ENCODE assay signal across 8 cellular contexts in genomic region chr2:113818382-113818951, GRCh38.
DNase-seq lines count a peak whose midpoint lies in the region; ATAC-seq and TF ChIP-seq lines count a peak whose summit lies in the region.

No MANE protein-coding gene starts in this region.

- H3K9me2 ChIP-seq in SK-N-SH = no peaks in the 10 kb centered on the region

- peaks cover 0 to 9% of the 10 kb centered on the region in 2 experiments; a peak in 1 of 4 replicates for H3K4me1 ChIP-seq in SK-N-SH (ENCODE audit: control insufficient read depth in 1 of 2, insufficient read depth in 2 of 2, low read depth in 1 of 2, low read length in 1 of 2)

- POLR2A ChIA-PET in SK-N-SH (lab: Yijun Ruan, JAX) = no interaction called here

- H3K27ac ChIP-seq in SK-N-SH (ENCODE audit: low read depth in 2 of 2, low read length in 1 of 2) = peak overlapping the region; percentile 61 to 80; a peak in 3 of 4 replicates

- H3K79me2 ChIP-seq in SK-N-SH (ENCODE audit: insufficient read depth) = no peaks in the 10 kb centered on the region

- H3K9me3 ChIP-seq in SK-N-SH = no peaks in the 10 kb centered on the region

- H3K4me3 ChIP-seq in SK-N-SH (ENCODE audit: low read depth in 2 of 2, low read length in 1 of 2) = peak overlapping the region; percentile 5 to 24; a peak in 2 of 4 replicates

- TF ChIP-seq RAD21 in SK-N-SH (IDR thresholded peaks at IDR 0.05; ENCODE audit: low read length) = no peak

- 26% methylated on average over 10 of the region's 10 CpGs for WGBS in SK-N-SH (ENCODE audit: low lambda C conversion rate)

- CTCF ChIA-PET in SK-N-SH (lab: Yijun Ruan, JAX) = no interaction called here

- no peak for TF ChIP-seq CTCF in SK-N-SH (IDR thresholded peaks at IDR 0.05)

- H3K9ac ChIP-seq in SK-N-SH = peak overlapping the region; percentile 50; the same call in 1 of the 2 replicates

- peaks cover 12% of the 10 kb centered on the region for H3F3A ChIP-seq in SK-N-SH (replicated peaks; ENCODE audit: insufficient read depth)

- peak overlapping the region; percentile 84 for H2AFZ ChIP-seq in SK-N-SH (ENCODE audit: low read depth)

- H4K20me1 ChIP-seq in SK-N-SH (ENCODE audit: insufficient read depth) = no peaks in the 10 kb centered on the region

- peak in 1 of 2 experiments; percentile 76; a peak in 2 of 4 replicates for TF ChIP-seq EP300 in SK-N-SH (IDR thresholded peaks at IDR 0.05; ENCODE audit: borderline replicate concordance in 1 of 2, low read depth in 1 of 2, low read length in 1 of 2)

- no peaks in the 10 kb centered on the region for H3K27me3 ChIP-seq in SK-N-SH (ENCODE audit: insufficient read depth)

- no peak for ATAC-seq in stimulated activated naive CD8-positive, alpha-beta T cell treated with anti-CD3 and anti-CD28 coated beads, Interleukin-15, Interleukin-2, amounts not matched to agents 100 U/mL and 50 U/mL, for 24 hours

- DNase-seq in GM03348 (ENCODE audit: low spot score) = peak; percentile 95
- DNase-seq in SK-N-SH = peak; percentile 12
- DNase-seq in glomerular visceral epithelial cell (ENCODE audit: extremely low spot score) = peak; percentile 100
- DNase-seq in pulmonary artery endothelial cell (ENCODE audit: low read depth, low spot score) = peak; percentile 80
- DNase-seq in NAMALWA (ENCODE audit: low spot score) = no peak
- DNase-seq in superior temporal gyrus (ENCODE audit: extremely low spot score) = no peak
- DNase-seq in stimulated activated CD4-positive, alpha-beta T cell treated with anti-CD3 and anti-CD28 coated beads, Interleukin-4, amount 100 ng/mL, for 1 hour = no peak
- DNase-seq in stimulated activated naive CD8-positive, alpha-beta T cell treated with anti-CD3 and anti-CD28 coated beads, Interleukin-15, Interleukin-2, amounts not matched to agents 100 U/mL and 50 U/mL, for 24 hours = no peak

- H3K4me2 ChIP-seq in SK-N-SH = peak overlapping the region; percentile 65

- no peaks in the 10 kb centered on the region for H3K36me3 ChIP-seq in SK-N-SH (replicated peaks in 1 of 2; ENCODE audit: control insufficient read depth in 1 of 2, insufficient read depth in 2 of 2, low read length in 1 of 2)

TF ChIP-seq in SK-N-SH, 30 proteins besides CTCF, POLR2A, EP300 and RAD21 (continues in another document):
- peak; percentile 90 for TF ChIP-seq MAX (IDR thresholded peaks at IDR 0.05; ENCODE audit: low read depth)
- peak; percentile 12; the same call in 1 of the 2 replicates for TF ChIP-seq TAF1 (IDR thresholded peaks at IDR 0.05; ENCODE audit: borderline replicate concordance, low read depth, low read length)
- no peak for TF ChIP-seq IRF3 (IDR thresholded peaks at IDR 0.05; ENCODE audit: low read depth, low read length)
- peak; percentile 96 for TF ChIP-seq JUND (IDR thresholded peaks at IDR 0.05)
- TF ChIP-seq ELF1 (IDR thresholded peaks at IDR 0.05) = no peak
- no peak for TF ChIP-seq RFX5 (IDR thresholded peaks at IDR 0.05; ENCODE audit: low read length)
- TF ChIP-seq SIN3A (IDR thresholded peaks at IDR 0.05; ENCODE audit: borderline replicate concordance, low read depth, low read length) = 0 out of 2 replicates have a peak, but pooled peaks have one; percentile 39
- no peak for TF ChIP-seq NRF1 (IDR thresholded peaks at IDR 0.05; ENCODE audit: low read depth, low read length)
- TF ChIP-seq RCOR1 (IDR thresholded peaks at IDR 0.05; ENCODE audit: low read length) = no peak
- TF ChIP-seq GATA2 (CRISPR knock-in tag; IDR thresholded peaks at IDR 0.05) = no peak
- TF ChIP-seq REST (IDR thresholded peaks at IDR 0.05; ENCODE audit: low read depth, low read length) = no peak
- no peak for TF ChIP-seq USF2 (IDR thresholded peaks at IDR 0.05; ENCODE audit: borderline replicate concordance, low read depth, low read length)
- peak; percentile 62; the same call in 1 of the 2 replicates for TF ChIP-seq RXRA (IDR thresholded peaks at IDR 0.05; ENCODE audit: borderline replicate concordance, low read depth)
- TF ChIP-seq MXI1 (IDR thresholded peaks at IDR 0.05; ENCODE audit: low read depth, low read length) = no peak
- no peak for TF ChIP-seq FOXJ3 (CRISPR knock-in tag; IDR thresholded peaks at IDR 0.05)
- no peak for TF ChIP-seq SMC3 (IDR thresholded peaks at IDR 0.05; ENCODE audit: low read depth, low read length)
- peak; percentile 51; the same call in 1 of the 2 replicates for TF ChIP-seq PBX3 (IDR thresholded peaks at IDR 0.05)
- no peak for TF ChIP-seq EZH2phosphoT487 (IDR thresholded peaks at IDR 0.05; ENCODE audit: borderline replicate concordance, low read depth)
- no peak for TF ChIP-seq CHD2 (IDR thresholded peaks at IDR 0.05; ENCODE audit: low read length, partially characterized antibody)
- TF ChIP-seq NFIC (IDR thresholded peaks at IDR 0.05; ENCODE audit: borderline replicate concordance) = peak; percentile 90
- peak; percentile 77 for TF ChIP-seq TCF12 (IDR thresholded peaks at IDR 0.05)
- TF ChIP-seq USF1 (IDR thresholded peaks at IDR 0.05; ENCODE audit: borderline replicate concordance, low read depth) = no peak
- TF ChIP-seq TEAD4 (IDR thresholded peaks at IDR 0.05; ENCODE audit: borderline replicate concordance, insufficient read depth) = 0 out of 2 replicates have a peak, but pooled peaks have one; percentile 65

Comparison
In these comparisons a context has a peak if more than half of its experiments do, and no peak if none do; other contexts are left out.
1. DNase-seq: peak in GM03348 (single experiment), SK-N-SH (single experiment), glomerular visceral epithelial cell (single experiment) and pulmonary artery endothelial cell (single experiment); none in NAMALWA (single experiment), superior temporal gyrus (single experiment), stimulated activated CD4-positive, alpha-beta T cell treated with anti-CD3 and anti-CD28 coated beads, Interleukin-4, amount 100 ng/mL, for 1 hour (single experiment) and stimulated activated naive CD8-positive, alpha-beta T cell treated with anti-CD3 and anti-CD28 coated beads, Interleukin-15, Interleukin-2, amounts not matched to agents 100 U/mL and 50 U/mL, for 24 hours (single experiment).